ENCODE assay signal across 1 cellular context in the genomic region with DNA sequence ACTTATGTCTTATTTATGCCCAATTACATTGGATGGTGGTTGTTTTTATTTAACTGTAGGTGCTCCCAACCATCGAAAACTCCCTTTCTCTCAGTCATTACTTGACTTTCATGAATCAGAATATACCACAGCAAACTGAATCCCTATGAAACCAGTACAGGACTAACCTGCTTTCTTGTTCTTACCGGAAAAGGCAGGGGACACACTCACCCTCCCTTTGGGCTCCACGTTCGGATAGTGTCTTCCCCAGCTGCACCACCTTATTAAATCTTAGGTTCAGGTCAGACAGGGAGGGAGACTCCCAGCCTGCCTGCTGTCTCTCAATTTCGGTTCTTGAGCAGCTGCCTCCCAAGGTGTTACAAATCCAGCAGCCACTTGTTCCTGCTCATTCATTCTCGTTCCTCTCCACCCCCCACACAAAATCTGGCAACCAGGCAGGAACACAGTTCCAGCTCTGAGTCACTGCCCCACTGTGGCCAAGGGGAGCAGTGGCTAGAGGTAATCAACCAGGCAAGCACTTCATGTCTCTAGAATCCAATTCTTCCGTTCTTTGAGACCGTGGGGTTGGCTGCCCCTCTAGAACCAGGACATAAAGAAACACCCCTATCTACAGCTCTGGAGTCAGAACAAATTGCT.
TF ChIP-seq lines count a peak whose summit lies in the region.

No MANE protein-coding gene starts in this region.

TF ChIP-seq in A549, 52 proteins besides CTCF, POLR2A, EP300 and RAD21 (continued from another document):
- TF ChIP-seq BCL3 (IDR thresholded peaks at IDR 0.05) (no peak), HES2 (IDR thresholded peaks at IDR 0.05) (no peak), NPAS2 (CRISPR knock-in tag; IDR thresholded peaks at IDR 0.05; ENCODE audit: borderline replicate concordance) (no peak), ESRRA (IDR thresholded peaks at IDR 0.05; ENCODE audit: borderline replicate concordance, low read length) (no peak), SMC3 (IDR thresholded peaks at IDR 0.05) (no peak), EHF (CRISPR knock-in tag; IDR thresholded peaks at IDR 0.05) (no peak), PHF8 (IDR thresholded peaks at IDR 0.05; ENCODE audit: borderline replicate concordance, low read depth) (no peak), ATOH8 (CRISPR knock-in tag; IDR thresholded peaks at IDR 0.05; ENCODE audit: low read depth) (no peak), HOXB5 (CRISPR knock-in tag; IDR thresholded peaks at IDR 0.05) (no peak), RFX5 (IDR thresholded peaks at IDR 0.05) (no peak), ZNF302 (CRISPR knock-in tag; IDR thresholded peaks at IDR 0.05) (no peak), ZC3H11A (IDR thresholded peaks at IDR 0.05) (no peak), CBX8 (IDR thresholded peaks at IDR 0.05) (no peak), HDAC2 (IDR thresholded peaks at IDR 0.05) (no peak), GATA3 (IDR thresholded peaks at IDR 0.05; ENCODE audit: borderline replicate concordance) (no peak), EHMT2 (IDR thresholded peaks at IDR 0.05; ENCODE audit: low read depth) (no peak), FOXS1 (CRISPR knock-in tag; IDR thresholded peaks at IDR 0.05) (no peak), SREBF2 (IDR thresholded peaks at IDR 0.05) (no peak)
